Comparison of ENCODE assay signal across 10 cellular contexts in the genomic region with DNA sequence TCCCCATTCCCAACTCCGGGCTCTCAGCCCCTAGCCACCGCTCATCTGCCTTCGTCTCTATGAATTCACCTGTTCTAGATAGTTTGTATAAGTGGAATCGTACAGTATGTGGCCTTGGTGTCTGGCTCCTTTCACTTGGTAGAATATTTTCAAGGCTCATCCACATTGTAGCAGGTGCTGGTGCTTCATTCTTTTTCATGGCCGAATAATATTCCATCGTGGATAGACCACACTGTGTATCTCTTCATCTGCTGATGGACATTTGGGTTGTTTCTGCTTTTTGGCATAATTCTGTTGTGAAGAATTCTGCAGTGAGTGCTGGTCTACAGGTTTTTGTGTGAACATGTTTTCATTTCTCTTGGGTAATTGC.
DNase-seq lines count a peak whose midpoint lies in the region; ATAC-seq, FAIRE-seq and TF ChIP-seq lines count a peak whose summit lies in the region.
"Had no signal": no experiment of that assay in that cellular context is flagged by ENCODE, and none has a peak within 500 bp of the region (broad histone marks: within the 10 kb centered on the region; RNA-seq: fewer than 3 reads in every experiment).

No MANE protein-coding gene starts in this region.

- peak overlapping the region; percentile 95 to 98 (median 96) for H3K27ac Mint-ChIP-seq in CD4-positive, CD25-positive, alpha-beta regulatory T cell
- H3K27ac Mint-ChIP-seq in astrocyte (ENCODE audit: unreplicated experiment): peak overlapping the region; percentile 81
- H3K27ac Mint-ChIP-seq in naive thymus-derived CD4-positive, alpha-beta T cell: peak overlapping the region; percentile 88 to 100 (median 94)

- no peak overlapping the region for H2AFZ ChIP-seq in astrocyte (ENCODE audit: low read depth, low read length)

- H3K36me3 ChIP-seq in CD4-positive, CD25-positive, alpha-beta regulatory T cell (ENCODE audit: control insufficient read depth, insufficient read depth, low read length): peaks cover 29% of the 10 kb centered on the region
- H3K36me3 ChIP-seq in HUES48 (ENCODE audit: control insufficient read depth, insufficient read depth, low read length) (0 out of 2 replicates have a peak, but pooled peaks cover 5% of the 10 kb centered on the region), astrocyte (ENCODE audit: insufficient read depth, low read length) (no peaks in the 10 kb centered on the region), BE2C (peaks cover 11% of the 10 kb centered on the region)
- peaks cover 0 to 27% (median 11%) of the 10 kb centered on the region in 3 experiments for H3K36me3 ChIP-seq in naive thymus-derived CD4-positive, alpha-beta T cell (ENCODE audit: control insufficient read depth in 2 of 3, insufficient read depth in 3 of 3, low read length in 3 of 3)

- no peaks in the 10 kb centered on the region for H3K27me3 ChIP-seq in CD4-positive, CD25-positive, alpha-beta regulatory T cell (ENCODE audit: control insufficient read depth, insufficient read depth, low read length)
- H3K27me3 ChIP-seq in HUES48 (ENCODE audit: control insufficient read depth, insufficient read depth, low read length) (no peaks in the 10 kb centered on the region), astrocyte (ENCODE audit: insufficient read depth, low read length) (no peaks in the 10 kb centered on the region), BE2C (no peaks in the 10 kb centered on the region)
- no peaks in the 10 kb centered on the region for H3K27me3 ChIP-seq in naive thymus-derived CD4-positive, alpha-beta T cell (ENCODE audit: control insufficient read depth in 2 of 2, insufficient read depth in 2 of 2, low read length in 2 of 2)

- peaks cover 72% of the 10 kb centered on the region for H4K20me1 ChIP-seq in astrocyte (ENCODE audit: insufficient read depth, low read length)

- no peak for TF ChIP-seq CTCF in astrocyte (IDR thresholded peaks at IDR 0.05; ENCODE audit: insufficient read depth, low read depth, low read length)
- no peak for TF ChIP-seq CTCF in BE2C (IDR thresholded peaks at IDR 0.05; ENCODE audit: low read depth, low read length)

- H3K27ac ChIP-seq in CD4-positive, CD25-positive, alpha-beta regulatory T cell (ENCODE audit: insufficient read depth, low read length, poor library complexity, severe bottlenecking): peak overlapping the region; percentile 91
- peak overlapping the region; percentile 90 for H3K27ac ChIP-seq in HUES48 (ENCODE audit: low read depth, low read length)
- peak overlapping the region; percentile 80 for H3K27ac ChIP-seq in astrocyte (ENCODE audit: low read depth, low read length)
- H3K27ac ChIP-seq in naive thymus-derived CD4-positive, alpha-beta T cell (ENCODE audit: low read depth, low read length): peak overlapping the region; percentile 64

- peaks cover 94% of the 10 kb centered on the region for H3K79me2 ChIP-seq in astrocyte (ENCODE audit: insufficient read depth, low read length)

- H3K9me3 Mint-ChIP-seq in CD4-positive, CD25-positive, alpha-beta regulatory T cell: no peaks in the 10 kb centered on the region
- H3K9me3 Mint-ChIP-seq in astrocyte (ENCODE audit: unreplicated experiment): no peaks in the 10 kb centered on the region
- peaks cover 0 to 4% (median 0%) of the 10 kb centered on the region in 11 donors for H3K9me3 Mint-ChIP-seq in naive thymus-derived CD4-positive, alpha-beta T cell

- no peak for DNase-seq in CD4-positive, CD25-positive, alpha-beta regulatory T cell
- DNase-seq in astrocyte (ENCODE audit: low read depth): no peak
- no peak for DNase-seq in naive thymus-derived CD4-positive, alpha-beta T cell
- no peak for DNase-seq in D341Med (ENCODE audit: low spot score)
- no peak for DNase-seq in occipital lobe (lab: John Stamatoyannopoulos, UW)
- DNase-seq in BE2C: no peak
- DNase-seq in activated CD8-positive, alpha-beta memory T cell treated with anti-CD3 and anti-CD28 coated beads, Interleukin-2, amount 50 U/mL, for 4 hours: no peak
- DNase-seq: DMS79, NCI-H1092 treated with DMSO at 0.1 percent for 48 hours had no signal

- H3K4me1 ChIP-seq in CD4-positive, CD25-positive, alpha-beta regulatory T cell (ENCODE audit: control insufficient read depth, insufficient read depth, low read length, poor library complexity, severe bottlenecking): peaks cover 98% of the 10 kb centered on the region
- peaks cover 43% of the 10 kb centered on the region for H3K4me1 ChIP-seq in HUES48 (ENCODE audit: control insufficient read depth, insufficient read depth, low read length)
- H3K4me1 ChIP-seq in astrocyte (ENCODE audit: insufficient read depth, low read length): peaks cover 42% of the 10 kb centered on the region
- peaks cover 88 to 90% of the 10 kb centered on the region in 2 donors for H3K4me1 ChIP-seq in naive thymus-derived CD4-positive, alpha-beta T cell (ENCODE audit: control insufficient read depth in 2 of 2, insufficient read depth in 2 of 2, low read length in 2 of 2)
- H3K4me1 ChIP-seq in BE2C: no peaks in the 10 kb centered on the region; the same call in none of the 2 replicates

- no peaks in the 10 kb centered on the region for H3K27me3 Mint-ChIP-seq in CD4-positive, CD25-positive, alpha-beta regulatory T cell
- no peaks in the 10 kb centered on the region for H3K27me3 Mint-ChIP-seq in astrocyte (ENCODE audit: low read depth, unreplicated experiment)
- H3K27me3 Mint-ChIP-seq in naive thymus-derived CD4-positive, alpha-beta T cell: no peaks in the 10 kb centered on the region

- peak overlapping the region; percentile 34 to 89 (median 84) for H3K4me3 Mint-ChIP-seq in CD4-positive, CD25-positive, alpha-beta regulatory T cell
- H3K4me3 Mint-ChIP-seq in astrocyte (ENCODE audit: unreplicated experiment): no peak overlapping the region
- H3K4me3 Mint-ChIP-seq in naive thymus-derived CD4-positive, alpha-beta T cell: peak overlapping the region; percentile 79 to 87 (median 84)

- H3K4me1 Mint-ChIP-seq in CD4-positive, CD25-positive, alpha-beta regulatory T cell: peaks cover 12 to 95% (median 59%) of the 10 kb centered on the region in 4 donors
- H3K4me1 Mint-ChIP-seq in astrocyte (ENCODE audit: low read depth, unreplicated experiment): peaks cover 39% of the 10 kb centered on the region
- H3K4me1 Mint-ChIP-seq in naive thymus-derived CD4-positive, alpha-beta T cell: peaks cover 71 to 96% (median 86%) of the 10 kb centered on the region in 7 donors

- no peak for ATAC-seq in CD4-positive, CD25-positive, alpha-beta regulatory T cell (ENCODE audit: low read depth in 2 of 2)
- ATAC-seq in naive thymus-derived CD4-positive, alpha-beta T cell: no peak

- H3K4me2 ChIP-seq in astrocyte (ENCODE audit: low read length): peak overlapping the region; percentile 70

- no peaks in the 10 kb centered on the region for H3K9me3 ChIP-seq in CD4-positive, CD25-positive, alpha-beta regulatory T cell (ENCODE audit: control insufficient read depth in 2 of 2, low read length in 2 of 2)
- H3K9me3 ChIP-seq in HUES48 (ENCODE audit: control insufficient read depth, insufficient read depth, low read length) (no peaks in the 10 kb centered on the region), astrocyte (ENCODE audit: insufficient read depth, low read depth, low read length) (no peaks in the 10 kb centered on the region), BE2C (no peaks in the 10 kb centered on the region)
- no peaks in the 10 kb centered on the region for H3K9me3 ChIP-seq in naive thymus-derived CD4-positive, alpha-beta T cell (ENCODE audit: control insufficient read depth in 2 of 3, low read length in 3 of 3)

- POLR2A ChIA-PET in naive thymus-derived CD4-positive, alpha-beta T cell (lab: Charles Lee): interaction anchor here (1.1 to 11.7 kb wide), 8 partner anchors 7 to 84 kb away, joined by 5 to 678 read pairs (median 6); no protein-coding TSS in a partner anchor

- H3K4me3 ChIP-seq in CD4-positive, CD25-positive, alpha-beta regulatory T cell (ENCODE audit: low read depth, low read length): peak overlapping the region; percentile 49
- H3K4me3 ChIP-seq in HUES48 (ENCODE audit: low read depth, low read length) (no peak overlapping the region), astrocyte (ENCODE audit: insufficient read depth, low read depth, low read length) (no peak overlapping the region), BE2C (ENCODE audit: low read depth, low read length) (no peak overlapping the region)
- peak overlapping the region; percentile 50 for H3K4me3 ChIP-seq in naive thymus-derived CD4-positive, alpha-beta T cell (ENCODE audit: low read length)

- no peak for FAIRE-seq in astrocyte (lab: Jason Lieb, UNC)

- intact Hi-C loops in naive thymus-derived CD4-positive, alpha-beta T cell (cut with micrococcal nuclease): loop anchor here (1.0 to 5.0 kb wide), 7 partner anchors 8 to 468 kb away; no protein-coding TSS in a partner anchor

- H3K9ac ChIP-seq in HUES48 (ENCODE audit: low read depth, low read length) (no peak overlapping the region), astrocyte (ENCODE audit: low read length) (peak overlapping the region; percentile 72)

- CTCF ChIA-PET in naive thymus-derived CD4-positive, alpha-beta T cell (lab: Charles Lee): interaction anchor here (0.8 to 1.6 kb wide), 4 partner anchors 30 to 65 kb away, joined by 4 to 8 read pairs (median 4); no protein-coding TSS in a partner anchor

- peaks cover 42% of the 10 kb centered on the region for H3K36me3 Mint-ChIP-seq in CD4-positive, CD25-positive, alpha-beta regulatory T cell
- H3K36me3 Mint-ChIP-seq in astrocyte (ENCODE audit: low read depth, unreplicated experiment): no peaks in the 10 kb centered on the region
- H3K36me3 Mint-ChIP-seq in naive thymus-derived CD4-positive, alpha-beta T cell: peaks cover 3 to 43% (median 39%) of the 10 kb centered on the region in 5 donors

Comparison
In these comparisons a context has a peak if more than half of its experiments do, and no peak if none do; other contexts are left out.
1. H3K4me3 ChIP-seq: peak in CD4-positive, CD25-positive, alpha-beta regulatory T cell (single experiment) and naive thymus-derived CD4-positive, alpha-beta T cell (single experiment); none in HUES48 (single experiment), astrocyte (single experiment) and BE2C (single experiment).
2. Peak in every context shown above with its lines, with median percentiles within 50 percentile points of each other: H3K27ac ChIP-seq and H3K27ac Mint-ChIP-seq.